In genomic region chr13:113001251-113002140, GRCh38 we compare ENCODE assay signal across 1 cellular context.
TF ChIP-seq lines count a peak whose summit lies in the region.

No MANE protein-coding gene starts in this region.

TF ChIP-seq in HepG2, 621 proteins besides CTCF, POLR2A, EP300 and RAD21 (continued from another document):
- TF ChIP-seq SNRNP70 (IDR thresholded peaks at IDR 0.05; ENCODE audit: low read depth, low read length) (no peak), RELA (CRISPR knock-in tag; IDR thresholded peaks at IDR 0.05) (no peak), MLX (CRISPR knock-in tag; IDR thresholded peaks at IDR 0.05) (no peak), PHF21A (CRISPR knock-in tag; IDR thresholded peaks at IDR 0.05) (no peak), EED (CRISPR knock-in tag; IDR thresholded peaks at IDR 0.05) (no peak), MED8 (CRISPR knock-in tag; IDR thresholded peaks at IDR 0.05; ENCODE audit: insufficient replicate concordance) (no peak), ETS1 (CRISPR knock-in tag; IDR thresholded peaks at IDR 0.05) (no peak), CREB3 (CRISPR knock-in tag; IDR thresholded peaks at IDR 0.05) (no peak), ZBTB10 (CRISPR knock-in tag; IDR thresholded peaks at IDR 0.05; ENCODE audit: borderline replicate concordance) (no peak), SNAI1 (CRISPR knock-in tag; IDR thresholded peaks at IDR 0.05; ENCODE audit: borderline replicate concordance) (no peak), TMF1 (CRISPR knock-in tag; IDR thresholded peaks at IDR 0.05; ENCODE audit: low read depth) (no peak), HIVEP1 (CRISPR knock-in tag; IDR thresholded peaks at IDR 0.05) (no peak; the same call in 1 of the 2 replicates), TBX2 (CRISPR knock-in tag; IDR thresholded peaks at IDR 0.05; ENCODE audit: borderline replicate concordance) (peak; percentile 69), NR2C2 (CRISPR knock-in tag; IDR thresholded peaks at IDR 0.05; ENCODE audit: borderline replicate concordance) (no peak), ZNF142 (CRISPR knock-in tag; IDR thresholded peaks at IDR 0.05) (no peak), ZBED4 (CRISPR knock-in tag; IDR thresholded peaks at IDR 0.05; ENCODE audit: borderline replicate concordance) (no peak), ZNF484 (CRISPR knock-in tag; IDR thresholded peaks at IDR 0.05; ENCODE audit: borderline replicate concordance, low read depth) (no peak), RBAK (CRISPR knock-in tag; IDR thresholded peaks at IDR 0.05) (no peak), ZNF563 (CRISPR knock-in tag; IDR thresholded peaks at IDR 0.05) (0 out of 2 replicates have a peak, but pooled peaks have one; percentile 21), ZSCAN30 (CRISPR knock-in tag; IDR thresholded peaks at IDR 0.05) (no peak), SIX1 (CRISPR knock-in tag; IDR thresholded peaks at IDR 0.05; ENCODE audit: borderline replicate concordance) (no peak), HCFC1 (IDR thresholded peaks at IDR 0.05; ENCODE audit: low read depth, low read length) (no peak), WIZ (CRISPR knock-in tag; IDR thresholded peaks at IDR 0.05) (no peak), CREB1 (IDR thresholded peaks at IDR 0.05) (no peak), CREB1 (CRISPR knock-in tag; IDR thresholded peaks at IDR 0.05) (no peak), CEBPG (CRISPR knock-in tag; IDR thresholded peaks at IDR 0.05) (no peak), CHCHD3 (CRISPR knock-in tag; IDR thresholded peaks at IDR 0.05) (no peak), REXO4 (CRISPR knock-in tag; IDR thresholded peaks at IDR 0.05; ENCODE audit: borderline replicate concordance) (no peak), ZNF652 (CRISPR knock-in tag; IDR thresholded peaks at IDR 0.05; ENCODE audit: borderline replicate concordance, low read depth) (peak; percentile 93), ZNF207 (IDR thresholded peaks at IDR 0.05; ENCODE audit: borderline replicate concordance) (no peak), ZNF639 (CRISPR knock-in tag; conservative IDR thresholded peaks at IDR 0.05) (0 out of 2 replicates have a peak, but pooled peaks have one; percentile 27), ZSCAN21 (CRISPR knock-in tag; IDR thresholded peaks at IDR 0.05; ENCODE audit: borderline replicate concordance) (no peak), ZNF382 (CRISPR knock-in tag; IDR thresholded peaks at IDR 0.05; ENCODE audit: borderline replicate concordance) (no peak), KMT2B (CRISPR knock-in tag; IDR thresholded peaks at IDR 0.05) (peak; percentile 62; the same call in 1 of the 2 replicates), KLF11 (CRISPR knock-in tag; IDR thresholded peaks at IDR 0.05) (no peak), MATR3 (CRISPR knock-in tag; IDR thresholded peaks at IDR 0.05) (no peak), RARA (CRISPR knock-in tag; IDR thresholded peaks at IDR 0.05) (0 out of 2 replicates have a peak, but pooled peaks have one; percentile 11), ZNF672 (CRISPR knock-in tag; IDR thresholded peaks at IDR 0.05) (peak; percentile 53; the same call in 1 of the 2 replicates), ZNF597 (CRISPR knock-in tag; IDR thresholded peaks at IDR 0.05) (no peak)
